Comparison of ENCODE assay signal across 17 cellular contexts in the genomic region with DNA sequence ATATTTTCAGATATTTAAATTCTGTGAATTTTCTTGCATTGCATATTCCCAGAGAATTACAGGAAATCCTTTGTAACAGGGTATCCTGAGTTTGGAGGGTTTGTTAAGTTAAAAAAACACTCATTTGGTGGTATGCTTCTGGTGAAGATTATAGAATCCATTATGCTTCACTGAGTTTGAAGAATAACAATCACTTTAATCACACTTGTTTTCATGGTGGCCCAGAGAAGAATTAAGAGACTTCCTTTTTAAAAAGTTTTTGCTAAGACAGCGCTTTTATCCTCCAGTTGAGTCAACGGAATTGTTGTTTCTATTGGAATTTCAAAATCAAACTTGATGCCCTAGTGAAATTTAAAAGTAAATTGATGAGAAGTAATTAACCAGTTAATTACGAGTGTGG. TPM values are rescaled to one million over a fixed set of nuclear protein-coding genes. Genes with fewer than 3 reads are reported as not detected.
DNase-seq lines count a peak whose midpoint lies in the region; ATAC-seq and TF ChIP-seq lines count a peak whose summit lies in the region.
"Had no signal": no experiment of that assay in that cellular context is flagged by ENCODE, and none has a peak within 500 bp of the region (broad histone marks: within the 10 kb centered on the region; RNA-seq: fewer than 3 reads in every experiment).

No MANE protein-coding gene starts in this region.

- WGBS in endodermal cell (ENCODE audit: insufficient coverage in 1 of 2, insufficient read length in 1 of 2), 2 experiments = 91 to 100% methylated on average over 3 of the region's 3 CpGs

- H3F3A ChIP-seq in neural progenitor cell (ENCODE audit: low read depth) = peaks cover 8% of the 10 kb centered on the region

- no peaks in the 10 kb centered on the region for H3K27me3 ChIP-seq in left ventricle myocardium inferior (ENCODE audit: low read depth)
- no peaks in the 10 kb centered on the region for H3K27me3 ChIP-seq in colonic mucosa
- no peaks in the 10 kb centered on the region for H3K27me3 ChIP-seq in neural progenitor cell
- no peaks in the 10 kb centered on the region for H3K27me3 ChIP-seq in endodermal cell (ENCODE audit: control insufficient read depth, insufficient read depth, low read length, poor library complexity, severe bottlenecking)

- peaks cover 56% of the 10 kb centered on the region for H3K4me1 ChIP-seq in left ventricle myocardium inferior
- H3K4me1 ChIP-seq in colonic mucosa = no peaks in the 10 kb centered on the region
- H3K4me1 ChIP-seq in neural progenitor cell = peaks cover 22% of the 10 kb centered on the region
- no peaks in the 10 kb centered on the region for H3K4me1 ChIP-seq in endodermal cell (ENCODE audit: control insufficient read depth, insufficient read depth, low read length)

- no peak for ATAC-seq in left ventricle myocardium superior
- ATAC-seq: PC-3 had no signal

- H3K9me3 Mint-ChIP-seq in neural progenitor cell (peaks cover 2% of the 10 kb centered on the region), type B pancreatic cell (no peaks in the 10 kb centered on the region), endodermal cell (no peaks in the 10 kb centered on the region), glutamatergic neuron (ENCODE audit: unreplicated experiment) (no peaks in the 10 kb centered on the region)

- no peaks in the 10 kb centered on the region for H3K9me3 ChIP-seq in left ventricle myocardium inferior (replicated peaks)
- no peaks in the 10 kb centered on the region for H3K9me3 ChIP-seq in colonic mucosa
- H3K9me3 ChIP-seq in neural progenitor cell (ENCODE audit: low read depth) = no peaks in the 10 kb centered on the region
- H3K9me3 ChIP-seq in endodermal cell (ENCODE audit: control insufficient read depth, low read length) = no peaks in the 10 kb centered on the region

- H3K27ac ChIP-seq in left ventricle myocardium inferior (replicated peaks) (peak overlapping the region; percentile 59), colonic mucosa (peak overlapping the region; percentile 21), neural progenitor cell (peak overlapping the region; percentile 78), endodermal cell (ENCODE audit: low read depth, low read length) (no peak overlapping the region)

- H2AFZ ChIP-seq in neural progenitor cell (replicated peaks) = no peak overlapping the region

- TF ChIP-seq CTCF in left ventricle myocardium inferior (IDR thresholded peaks at IDR 0.05; ENCODE audit: borderline replicate concordance) (no peak), colonic mucosa (IDR thresholded peaks at IDR 0.05) (no peak), neural progenitor cell (IDR thresholded peaks at IDR 0.05) (no peak), type B pancreatic cell (conservative IDR thresholded peaks at IDR 0.05) (no peak), endodermal cell (conservative IDR thresholded peaks at IDR 0.05) (no peak), glutamatergic neuron (IDR thresholded peaks at IDR 0.05; ENCODE audit: partially characterized antibody, unreplicated experiment) (no peak)

- H3K36me3 Mint-ChIP-seq in neural progenitor cell (peaks cover 15% of the 10 kb centered on the region), type B pancreatic cell (peaks cover 9% of the 10 kb centered on the region), endodermal cell (ENCODE audit: low read depth) (no peaks in the 10 kb centered on the region), glutamatergic neuron (ENCODE audit: unreplicated experiment) (peaks cover 5% of the 10 kb centered on the region)

- H3K4me2 ChIP-seq in neural progenitor cell = peak overlapping the region; percentile 65

- H3K36me3 ChIP-seq in left ventricle myocardium inferior (no peaks in the 10 kb centered on the region), colonic mucosa (no peaks in the 10 kb centered on the region), neural progenitor cell (no peaks in the 10 kb centered on the region), endodermal cell (ENCODE audit: control insufficient read depth, insufficient read depth, low read length) (no peaks in the 10 kb centered on the region)

- no peak overlapping the region for H3K9ac ChIP-seq in colonic mucosa (ENCODE audit: low read depth in 2 of 2, low read length in 2 of 2)
- no peak overlapping the region for H3K9ac ChIP-seq in neural progenitor cell
- no peak overlapping the region for H3K9ac ChIP-seq in endodermal cell (ENCODE audit: extremely low read depth, low read length, poor library complexity, severe bottlenecking)

- intact Hi-C loops in left ventricle myocardium inferior (cut with micrococcal nuclease) (no loop called here), left ventricle myocardium superior (cut with micrococcal nuclease) (no loop called here), colonic mucosa (cut with DNase I) (no loop called here), posterior vena cava (cut with DNase I) (no loop called here)

- H3K27me3 Mint-ChIP-seq in neural progenitor cell (ENCODE audit: insufficient read depth, low read depth) (peaks cover 2% of the 10 kb centered on the region), type B pancreatic cell (no peaks in the 10 kb centered on the region), endodermal cell (ENCODE audit: insufficient read depth) (no peaks in the 10 kb centered on the region), glutamatergic neuron (ENCODE audit: unreplicated experiment) (no peaks in the 10 kb centered on the region)

- H3K4me1 Mint-ChIP-seq in neural progenitor cell (peaks cover 26% of the 10 kb centered on the region), type B pancreatic cell (ENCODE audit: unreplicated experiment) (peaks cover 32% of the 10 kb centered on the region), endodermal cell (peaks cover 11% of the 10 kb centered on the region), glutamatergic neuron (ENCODE audit: low read depth, unreplicated experiment) (no peaks in the 10 kb centered on the region)

- H3K79me2 ChIP-seq in neural progenitor cell (ENCODE audit: low read depth) = no peaks in the 10 kb centered on the region

- no peak overlapping the region for H3K4me3 Mint-ChIP-seq in neural progenitor cell
- H3K4me3 Mint-ChIP-seq in type B pancreatic cell = no peak overlapping the region
- H3K4me3 Mint-ChIP-seq in endodermal cell = no peak overlapping the region
- H3K4me3 Mint-ChIP-seq in glutamatergic neuron (ENCODE audit: unreplicated experiment) = no peak overlapping the region
- H3K4me3 Mint-ChIP-seq: HFFc6 had no signal

- DNase-seq in left ventricle myocardium inferior (no peak), left ventricle myocardium superior (no peak), colonic mucosa (no peak), neural progenitor cell (ENCODE audit: low spot score) (peak; percentile 28), type B pancreatic cell (ENCODE audit: extremely low spot score, unreplicated experiment) (no peak), posterior vena cava (ENCODE audit: low spot score) (no peak), endodermal cell (no peak), glutamatergic neuron (no peak)
- DNase-seq: C1 segment of cervical spinal cord, HFFc6, KBM-7, NCI-H1436, NCI-H2029, NCI-H2171 treated with DMSO at 0.1 percent for 48 hours, NCI-H748 treated with DMSO at 0.1 percent for 48 hours, PC-3 had no signal

- H3K4me3 ChIP-seq in left ventricle myocardium inferior (no peak overlapping the region), colonic mucosa (no peak overlapping the region), neural progenitor cell (peak overlapping the region; percentile 15), endodermal cell (ENCODE audit: low read length) (no peak overlapping the region)

- peak overlapping the region; percentile 14 for H3K27ac Mint-ChIP-seq in neural progenitor cell
- peak overlapping the region; percentile 37 for H3K27ac Mint-ChIP-seq in type B pancreatic cell
- H3K27ac Mint-ChIP-seq in endodermal cell = no peak overlapping the region
- H3K27ac Mint-ChIP-seq in glutamatergic neuron (ENCODE audit: unreplicated experiment) = no peak overlapping the region
- H3K27ac Mint-ChIP-seq: HFFc6 had no signal

- H4K20me1 ChIP-seq in neural progenitor cell (ENCODE audit: low read depth) = no peaks in the 10 kb centered on the region

RNA-seq across cellular contexts. Expression of gene PLEKHG1, which starts 17.4 kb away (rescaled TPM):
- total RNA-seq in left ventricle myocardium inferior (7.4 TPM), left ventricle myocardium superior (7.6 TPM), colonic mucosa (10 to 100 TPM; 21.8 to 25.2 TPM), neural progenitor cell (ENCODE audit: low replicate concordance) (4.6 and 4.7 TPM in 2 replicates), type B pancreatic cell (ENCODE audit: low replicate concordance) (48.7 and 58.2 TPM in 2 replicates), posterior vena cava (10 to 100 TPM; 23.0 to 27.9 TPM), endodermal cell (1 to 10 TPM; 1.5 to 2.4 TPM), glutamatergic neuron (ENCODE audit: unreplicated experiment) (7.3 TPM)
- polyA plus RNA-seq in endodermal cell (2013, experiment 1 of 2) = 11.3 TPM
- polyA plus RNA-seq in endodermal cell (2013, experiment 2 of 2) = 11.3 TPM
- total RNA-seq: M059J had no signal

Comparison
In these comparisons a context has a peak if more than half of its experiments do, and no peak if none do; other contexts are left out.
1. H3K27ac Mint-ChIP-seq: peak in neural progenitor cell (single experiment) and type B pancreatic cell (single experiment); none in endodermal cell (single experiment) and glutamatergic neuron (single experiment).